In the genomic region with DNA sequence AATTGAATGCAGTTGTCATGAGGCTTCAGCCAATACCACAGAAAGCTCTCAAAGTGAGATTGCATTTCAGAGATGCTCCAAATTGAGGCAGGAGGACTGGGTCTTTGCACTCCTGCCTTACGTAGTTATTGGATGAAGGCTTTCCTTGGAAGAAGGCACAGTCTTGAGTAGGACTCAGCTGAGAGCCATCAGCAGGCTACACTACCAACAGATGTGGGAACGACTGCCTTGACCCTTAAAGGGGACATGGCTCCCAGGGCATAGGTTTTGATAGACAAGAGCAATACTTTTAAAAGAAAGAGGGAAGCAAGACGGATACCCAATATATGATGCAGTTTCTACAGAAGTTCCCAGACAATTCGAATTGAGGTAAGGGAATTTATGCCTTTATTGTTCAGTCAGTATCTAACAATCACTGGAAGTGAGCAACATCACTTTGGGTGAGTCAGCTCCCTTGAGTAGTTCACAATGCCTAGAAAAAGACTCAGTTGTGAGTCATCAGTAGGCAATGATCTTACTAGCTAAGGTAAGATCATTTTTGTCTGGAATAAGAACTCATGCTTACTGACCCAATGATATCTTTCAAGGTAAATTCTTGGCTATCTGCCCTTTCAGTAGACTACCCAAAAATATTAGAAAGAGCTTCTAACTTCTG, we compare ENCODE assay signal across 10 cellular contexts.
DNase-seq lines count a peak whose midpoint lies in the region; ATAC-seq, FAIRE-seq and TF ChIP-seq lines count a peak whose summit lies in the region.
"Had no signal": no experiment of that assay in that cellular context is flagged by ENCODE, and none has a peak within 500 bp of the region (broad histone marks: within the 10 kb centered on the region; RNA-seq: fewer than 3 reads in every experiment).

No MANE protein-coding gene starts in this region.

- DNase-seq in AG20443 (ENCODE audit: low spot score): peak; percentile 61
- peak; percentile 90 for DNase-seq in HT1080 (ENCODE audit: low read depth)
- DNase-seq in astrocyte of the hippocampus (ENCODE audit: low read depth, low spot score): peak; percentile 83
- DNase-seq in kidney tubule cell (ENCODE audit: low spot score): peak; percentile 93
- DNase-seq in GM12892 (ENCODE audit: insufficient read length): no peak
- DNase-seq in cerebellar nuclear complex (lab: John Stamatoyannopoulos, UW): no peak
- DNase-seq: DMS 273 treated with DMSO at 0.1 percent for 48 hours, H7 had no signal

- FAIRE-seq in GM12892 (lab: Jason Lieb, UNC): no peak

- TF ChIP-seq POLR2A in GM12892 (IDR thresholded peaks at IDR 0.05; ENCODE audit: low read depth, low read length): no peak

- ATAC-seq in HG02870 (IDR thresholded peaks at IDR 0.05; ENCODE audit: unreplicated experiment): no peak
- ATAC-seq in GM21515 (IDR thresholded peaks at IDR 0.05; ENCODE audit: unreplicated experiment): no peak

Comparison
In these comparisons a context has a peak if more than half of its experiments do, and no peak if none do; other contexts are left out.
1. DNase-seq: peak in AG20443 (single experiment), HT1080 (single experiment), astrocyte of the hippocampus (single experiment) and kidney tubule cell (single experiment); none in GM12892 (single experiment) and cerebellar nuclear complex (0 of 2).